8 cellular contexts compared by ENCODE assay signal in genomic region chr3:158802399-158803023, GRCh38. TPM values are rescaled to one million over a fixed set of nuclear protein-coding genes. Genes with fewer than 3 reads are reported as not detected.
DNase-seq lines count a peak whose midpoint lies in the region; ATAC-seq and TF ChIP-seq lines count a peak whose summit lies in the region.

No MANE protein-coding gene starts in this region.

- H3K27me3 ChIP-seq in DOHH2 (ENCODE audit: control insufficient read depth, low read length) (peaks cover 3% of the 10 kb centered on the region), esophagus muscularis mucosa (no peaks in the 10 kb centered on the region)

- H3K36me3 ChIP-seq in DOHH2 (ENCODE audit: control insufficient read depth, low read length) (peaks cover 34% of the 10 kb centered on the region), esophagus muscularis mucosa (peaks cover 0 to 20% (median 11%) of the 10 kb centered on the region in 4 donors)

- intact Hi-C loops in esophagus muscularis mucosa (cut with DNase I), result no loop called here

- peak overlapping the region; percentile 85 for H3K4me2 ChIP-seq in DOHH2 (ENCODE audit: low read length)

- no peaks in the 10 kb centered on the region for H3K9me3 Mint-ChIP-seq in T-helper 1 cell treated with Interleukin-12 subunit alpha and Interleukin-12 subunit beta and Interleukin-4 antibody, amounts not matched to agents 30 μg/mL and 1 μg/mL, for 36 hours
- no peaks in the 10 kb centered on the region for H3K9me3 Mint-ChIP-seq in nephron

- H3K79me2 ChIP-seq in DOHH2 (ENCODE audit: control insufficient read depth, low read length), result peaks cover 34% of the 10 kb centered on the region

- H3K4me3 ChIP-seq in DOHH2 (ENCODE audit: low read length) (peak overlapping the region; percentile 97), esophagus muscularis mucosa (peak overlapping the region; percentile 86 to 91 (median 88))

- H3K27ac ChIP-seq in DOHH2 (ENCODE audit: low read depth, low read length), result peak overlapping the region; percentile 6; the same call in 1 of the 2 replicates
- H3K27ac ChIP-seq in esophagus muscularis mucosa (replicated peaks in 1 of 4), result peak overlapping the region; percentile 79 to 91 (median 86)

- H3K27me3 Mint-ChIP-seq in T-helper 1 cell treated with Interleukin-12 subunit alpha and Interleukin-12 subunit beta and Interleukin-4 antibody, amounts not matched to agents 30 μg/mL and 1 μg/mL, for 36 hours (ENCODE audit: low read depth), result peaks cover 21% of the 10 kb centered on the region
- H3K27me3 Mint-ChIP-seq in nephron (ENCODE audit: low read depth), result peaks cover 9% of the 10 kb centered on the region

- H3K9me3 ChIP-seq in DOHH2 (ENCODE audit: control insufficient read depth, insufficient read depth, low read length), result no peaks in the 10 kb centered on the region
- no peaks in the 10 kb centered on the region for H3K9me3 ChIP-seq in esophagus muscularis mucosa

- DNase-seq in esophagus muscularis mucosa (ENCODE audit: extremely low spot score) (no peak), T1000 (lab: John Stamatoyannopoulos, UW) (no peak)
- no peak for DNase-seq in effector CD8-positive, alpha-beta T cell (lab: John Stamatoyannopoulos, UW)

- ATAC-seq in GM19438 (IDR thresholded peaks at IDR 0.05; ENCODE audit: low read depth, unreplicated experiment), result peak; percentile 37
- peak; percentile 21 for ATAC-seq in HG03442 (IDR thresholded peaks at IDR 0.05; ENCODE audit: unreplicated experiment)

- 25% methylated on average over 16 of the region's 23 CpGs for WGBS in esophagus muscularis mucosa

- H4K20me1 ChIP-seq in DOHH2 (ENCODE audit: control insufficient read depth, insufficient read depth, low read depth, low read length), result no peaks in the 10 kb centered on the region

- H3K4me1 Mint-ChIP-seq in T-helper 1 cell treated with Interleukin-12 subunit alpha and Interleukin-12 subunit beta and Interleukin-4 antibody, amounts not matched to agents 30 μg/mL and 1 μg/mL, for 36 hours (ENCODE audit: low read depth), result peaks cover 23% of the 10 kb centered on the region
- peaks cover 30% of the 10 kb centered on the region for H3K4me1 Mint-ChIP-seq in nephron

- no peaks in the 10 kb centered on the region for H3K9me2 ChIP-seq in DOHH2 (replicated peaks; ENCODE audit: control insufficient read depth, low read length)

- no peak for TF ChIP-seq POLR2A in esophagus muscularis mucosa (IDR thresholded peaks at IDR 0.05; ENCODE audit: low read depth)

- H3K36me3 Mint-ChIP-seq in T-helper 1 cell treated with Interleukin-12 subunit alpha and Interleukin-12 subunit beta and Interleukin-4 antibody, amounts not matched to agents 30 μg/mL and 1 μg/mL, for 36 hours (ENCODE audit: low read depth), result peaks cover 7% of the 10 kb centered on the region
- H3K36me3 Mint-ChIP-seq in nephron (ENCODE audit: low read depth), result no peaks in the 10 kb centered on the region

- no peak for TF ChIP-seq CTCF in DOHH2 (IDR thresholded peaks at IDR 0.05; ENCODE audit: low read depth, low read length, poor library complexity, severe bottlenecking)
- no peak for TF ChIP-seq CTCF in esophagus muscularis mucosa (IDR thresholded peaks at IDR 0.05)
- no peak for TF ChIP-seq CTCF in nephron (IDR thresholded peaks at IDR 0.05; ENCODE audit: unreplicated experiment in 3 of 3)

- H3F3A ChIP-seq in DOHH2 (ENCODE audit: control insufficient read depth, insufficient read depth), result peaks cover 2% of the 10 kb centered on the region; the same call in 1 of the 2 replicates

- H3K4me1 ChIP-seq in DOHH2 (ENCODE audit: control insufficient read depth, low read length) (peaks cover 24% of the 10 kb centered on the region), esophagus muscularis mucosa (peaks cover 20 to 38% (median 33%) of the 10 kb centered on the region in 4 donors)

- H3K27ac Mint-ChIP-seq in T-helper 1 cell treated with Interleukin-12 subunit alpha and Interleukin-12 subunit beta and Interleukin-4 antibody, amounts not matched to agents 30 μg/mL and 1 μg/mL, for 36 hours, result peak overlapping the region; percentile 66
- peak overlapping the region in 1 of 3 experiments; percentile 87 for H3K27ac Mint-ChIP-seq in nephron

- peak overlapping the region; percentile 89 for H3K4me3 Mint-ChIP-seq in T-helper 1 cell treated with Interleukin-12 subunit alpha and Interleukin-12 subunit beta and Interleukin-4 antibody, amounts not matched to agents 30 μg/mL and 1 μg/mL, for 36 hours
- H3K4me3 Mint-ChIP-seq in nephron, result peak overlapping the region; percentile 82 to 93 (median 91)

- no peak for TF ChIP-seq EP300 in esophagus muscularis mucosa (IDR thresholded peaks at IDR 0.05)

RNA-seq across cellular contexts. Expression of gene MFSD1, which starts 0.7 kb away (rescaled TPM):
- total RNA-seq in esophagus muscularis mucosa, result 10 to 100 TPM; 45.7 to 74.9 (median 50.3) TPM
